In genomic region chr18:56890632-56891031, GRCh38 we compare ENCODE assay signal across 1 cellular context.
TF ChIP-seq lines count a peak whose summit lies in the region.

No MANE protein-coding gene starts in this region.

TF ChIP-seq in HEK293, 187 proteins besides CTCF, POLR2A, EP300 and RAD21 (continued from another document):
- TF ChIP-seq ZNF488 (tag by site-specific recombination; IDR thresholded peaks at IDR 0.05) (no peak), ZNF600 (tag by site-specific recombination; IDR thresholded peaks at IDR 0.05) (0 out of 2 replicates have a peak, but pooled peaks have one; percentile 26), ZNF423 (tag by site-specific recombination; IDR thresholded peaks at IDR 0.05) (no peak), PRDM1 (tag by site-specific recombination; IDR thresholded peaks at IDR 0.05) (peak; percentile 77), MZF1 (tag by site-specific recombination; IDR thresholded peaks at IDR 0.05; ENCODE audit: borderline replicate concordance) (no peak), ZNF830 (tag by site-specific recombination; IDR thresholded peaks at IDR 0.05; ENCODE audit: low read depth) (no peak)
TF ChIP-seq in HEK293: peak in this region for 5.
